In the genomic region with DNA sequence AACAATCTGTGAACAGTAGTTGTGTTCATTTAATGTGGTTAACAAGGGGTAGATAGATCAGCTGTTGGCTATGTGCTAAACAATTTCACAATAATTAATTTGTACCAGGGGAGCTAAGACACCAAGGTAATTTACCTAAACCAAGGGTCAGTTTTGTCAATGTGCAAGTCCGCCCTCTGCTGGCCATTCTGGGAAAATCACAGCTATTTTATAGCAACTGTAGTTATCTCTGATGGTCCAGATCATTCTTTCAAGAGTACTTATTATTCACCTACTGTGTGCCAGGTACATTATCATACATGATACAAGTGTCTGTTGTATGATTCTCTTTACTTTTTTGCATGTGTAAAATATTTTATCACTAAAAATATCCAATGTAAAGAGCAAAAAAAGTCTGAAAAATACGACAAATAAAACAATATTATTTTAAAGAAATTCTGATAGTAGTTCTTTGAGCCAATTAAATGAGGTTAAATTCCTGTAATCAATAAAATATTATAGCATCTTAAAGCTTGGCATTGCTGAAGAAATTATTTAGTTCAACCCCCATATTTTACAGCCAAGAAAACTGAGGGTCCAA, we compare ENCODE assay signal across 8 cellular contexts.
A peak's percentile ranks its signal among the peaks of the same experiment; 100 is the strongest.
DNase-seq lines count a peak whose midpoint lies in the region; ATAC-seq and TF ChIP-seq lines count a peak whose summit lies in the region.

No MANE protein-coding gene starts in this region.

- peak; percentile 69 for ATAC-seq in HG03280 (IDR thresholded peaks at IDR 0.05; ENCODE audit: unreplicated experiment)
- no peak for ATAC-seq in heart right ventricle

- no peaks in the 10 kb centered on the region for H4K20me1 ChIP-seq in PC-9 (ENCODE audit: insufficient read depth)

- no peaks in the 10 kb centered on the region for H3K9me2 ChIP-seq in PC-9 (ENCODE audit: insufficient read depth)

- BruUV-seq in PC-9 (replicated peaks; lab: Mats Ljungman, UMichigan), result no TSS peak

- DNase-seq in GM12864 (ENCODE audit: low read depth) (peak; percentile 19), PC-9 (peak in 1 of 2 experiments; percentile 31), heart right ventricle (peak; percentile 21 to 28), sigmoid colon (no peak), AG08396 (ENCODE audit: low spot score) (no peak)
- peak; percentile 19 for DNase-seq in activated gamma-delta T cell treated with anti-CD3 and anti-CD28 coated beads, Interleukin-2, amount 50 U/mL, for 16 hours (ENCODE audit: low read depth)

- H3F3A ChIP-seq in PC-9 (ENCODE audit: insufficient read depth, low read depth), result no peaks in the 10 kb centered on the region

- H3K79me2 ChIP-seq in PC-9 (ENCODE audit: low read depth), result no peaks in the 10 kb centered on the region

- no peaks in the 10 kb centered on the region for H3K27me3 ChIP-seq in PC-9 (ENCODE audit: insufficient read depth, low read depth)
- peaks cover 0 to 7% (median 0%) of the 10 kb centered on the region in 7 donors for H3K27me3 ChIP-seq in heart right ventricle
- H3K27me3 ChIP-seq in sigmoid colon, result no peaks in the 10 kb centered on the region

- WGBS in heart right ventricle, 2 donors, result 48 to 49% methylated on average over 2 of the region's 2 CpGs
- WGBS in sigmoid colon, 2 donors, result 44 to 47% methylated on average over 2 of the region's 2 CpGs

- CTCF ChIA-PET in PC-9 (lab: Charles Lee), result interaction anchor here (0.7 to 1.0 kb wide), 2 partner anchors 10 to 554 kb away, joined by 3 to 4 read pairs; no protein-coding TSS in a partner anchor

- H3K36me3 ChIP-seq in PC-9 (ENCODE audit: low read depth) (no peaks in the 10 kb centered on the region), heart right ventricle (no peaks in the 10 kb centered on the region), sigmoid colon (no peaks in the 10 kb centered on the region)

- TF ChIP-seq POLR2A in sigmoid colon (IDR thresholded peaks at IDR 0.05), result no peak

- TF ChIP-seq CTCF in 22Rv1 (IDR thresholded peaks at IDR 0.05) (peak; percentile 95), GM12864 (IDR thresholded peaks at IDR 0.05; ENCODE audit: low read depth, low read length, missing control alignments) (peak; percentile 67), PC-9 (conservative IDR thresholded peaks at IDR 0.05) (peak; percentile 84), heart right ventricle (IDR thresholded peaks at IDR 0.05) (peak; percentile 70 to 87 (median 83)), sigmoid colon (IDR thresholded peaks at IDR 0.05) (peak; percentile 21 to 80 (median 46))

- no peak for TF ChIP-seq EP300 in sigmoid colon (IDR thresholded peaks at IDR 0.05)

- intact Hi-C loops in PC-9 (cut with micrococcal nuclease; ENCODE audit: unreplicated experiment) (loop anchor here (1.0 to 5.0 kb wide), 2 partner anchors 551 to 782 kb away; a partner anchor contains a TSS), heart right ventricle (cut with DNase I) (loop anchor here (1.0 to 5.0 kb wide), 3 partner anchors 552 to 555 kb away; no protein-coding TSS in a partner anchor), sigmoid colon (cut with DNase I) (loop anchor here (2.0 kb wide), 1 partner anchor 554 kb away; no protein-coding TSS in a partner anchor)

- no peak overlapping the region for H3K4me2 ChIP-seq in PC-9

- POLR2A ChIA-PET in PC-9 (lab: Charles Lee; ENCODE audit: unreplicated experiment), result no interaction called here

- no peaks in the 10 kb centered on the region for H3K9me3 ChIP-seq in PC-9 (ENCODE audit: insufficient read depth, low read depth)
- H3K9me3 ChIP-seq in heart right ventricle, result no peaks in the 10 kb centered on the region
- H3K9me3 ChIP-seq in sigmoid colon, result no peaks in the 10 kb centered on the region

- no peak overlapping the region for H3K27ac ChIP-seq in 22Rv1
- H3K27ac ChIP-seq in PC-9, result no peak overlapping the region
- H3K27ac ChIP-seq in heart right ventricle, result no peak overlapping the region
- H3K27ac ChIP-seq in sigmoid colon, result no peak overlapping the region

- H2AFZ ChIP-seq in PC-9, result no peak overlapping the region

- H3K4me1 ChIP-seq in PC-9 (replicated peaks; ENCODE audit: insufficient read depth) (no peaks in the 10 kb centered on the region), heart right ventricle (no peaks in the 10 kb centered on the region), sigmoid colon (no peaks in the 10 kb centered on the region)

- H3K4me3 ChIP-seq in GM12864 (ENCODE audit: low read depth, low read length) (no peak overlapping the region), PC-9 (no peak overlapping the region), heart right ventricle (no peak overlapping the region), sigmoid colon (no peak overlapping the region)

Comparison
In these comparisons a context has a peak if more than half of its experiments do, and no peak if none do; other contexts are left out.
1. DNase-seq: peak in GM12864 (single experiment), activated gamma-delta T cell treated with anti-CD3 and anti-CD28 coated beads, Interleukin-2, amount 50 U/mL, for 16 hours (single experiment) and heart right ventricle (2 of 2); none in sigmoid colon (single experiment) and AG08396 (single experiment).
2. Peak in every context shown above with its lines, with median percentiles within 50 percentile points of each other: CTCF ChIP-seq.